ENCODE assay signal across 10 cellular contexts in the genomic region with DNA sequence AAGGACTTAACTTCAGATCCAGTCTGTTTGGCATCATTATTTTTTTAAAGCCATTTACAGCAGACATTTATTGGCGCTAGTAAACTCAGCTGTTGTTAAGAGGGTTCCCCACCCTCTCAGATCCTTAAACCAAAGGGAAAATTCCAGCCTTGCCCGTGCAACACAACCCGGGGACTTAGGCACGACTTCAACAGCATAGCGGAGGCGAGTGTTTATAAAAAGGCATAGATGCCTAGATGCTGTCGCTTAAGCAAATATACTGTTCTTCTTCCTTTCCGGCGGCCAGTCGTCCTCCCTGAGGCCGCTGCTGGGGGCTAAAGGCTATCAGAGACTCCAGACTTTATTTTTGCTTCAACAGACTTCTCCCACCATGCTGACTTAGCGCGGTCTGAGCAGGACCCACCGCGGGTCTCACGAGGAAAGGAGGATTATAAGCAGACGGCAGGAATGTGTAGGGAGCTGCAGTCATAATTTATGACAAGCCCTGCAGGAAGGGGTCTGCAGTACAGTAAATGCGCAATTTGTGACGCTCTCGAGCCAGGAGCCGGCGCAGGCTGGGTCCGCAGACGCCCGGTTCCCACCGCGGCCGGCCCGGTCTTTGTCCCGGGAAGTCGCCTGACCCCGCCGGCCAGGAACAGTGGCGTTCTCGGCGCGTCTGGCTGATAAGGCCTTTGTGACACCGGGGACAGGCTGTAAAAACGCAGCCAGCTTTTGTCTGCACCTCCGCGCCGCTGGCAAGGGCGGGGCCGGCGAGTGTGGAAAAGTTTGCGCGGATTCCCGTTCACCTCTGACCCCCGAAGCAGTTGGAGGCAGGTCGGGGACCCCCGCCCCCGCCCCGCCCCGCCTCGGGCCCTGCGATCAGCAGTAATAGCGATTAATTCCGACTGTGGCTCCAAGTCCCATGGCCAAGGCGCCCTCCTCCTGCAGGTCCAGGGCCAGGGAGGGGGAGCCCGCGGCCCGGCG.
DNase-seq lines count a peak whose midpoint lies in the region; ATAC-seq lines count a peak whose summit lies in the region.
"Had no signal": no experiment of that assay in that cellular context is flagged by ENCODE, and none has a peak within 500 bp of the region (broad histone marks: within the 10 kb centered on the region; RNA-seq: fewer than 3 reads in every experiment).

No MANE protein-coding gene starts in this region.

- peak in 1 of 2 donors; percentile 41 for DNase-seq in left colon
- no peak for DNase-seq in activated CD4-positive, alpha-beta T cell treated with anti-CD3 and anti-CD28 coated beads, Interleukin-2, amount 10 ng/mL, durations not matched to agents 7 days and 5 days
- DNase-seq in effector CD8-positive, alpha-beta T cell (lab: John Stamatoyannopoulos, UW) = no peak
- DNase-seq: naive B cell had no signal

- H3K27me3 ChIP-seq in HUES48 (ENCODE audit: control insufficient read depth, insufficient read depth, low read length) = peaks cover 45% of the 10 kb centered on the region
- peaks cover 0 to 4% of the 10 kb centered on the region in 2 donors for H3K27me3 ChIP-seq in duodenal mucosa (ENCODE audit: control insufficient read depth in 1 of 2, insufficient read depth in 2 of 2, low read length in 2 of 2)
- peaks cover 67% of the 10 kb centered on the region for H3K27me3 ChIP-seq in skeletal muscle satellite cell (ENCODE audit: control insufficient read depth, insufficient read depth, low read length)

- POLR2A ChIA-PET in activated CD4-positive, alpha-beta T cell treated with anti-CD3 and anti-CD28 coated beads, Interleukin-2, amount 10 ng/mL, durations not matched to agents 7 days and 5 days (lab: Charles Lee) = no interaction called here

- peak overlapping the region; percentile 37 for H3K4me2 ChIP-seq in skeletal muscle satellite cell (ENCODE audit: low read length)

- H3K4me3 Mint-ChIP-seq in activated CD4-positive, alpha-beta T cell treated with anti-CD3 and anti-CD28 coated beads, Interleukin-2, amount 10 ng/mL, durations not matched to agents 7 days and 5 days = no peak overlapping the region
- H3K4me3 Mint-ChIP-seq: naive B cell; T-helper 1 cell treated with Interleukin-12 subunit alpha and Interleukin-12 subunit beta and Interleukin-4 antibody, amounts not matched to agents 30 μg/mL and 1 μg/mL, for 36 hours had no signal

- ATAC-seq in left colon (peak; percentile 82), GM21360 (IDR thresholded peaks at IDR 0.05; ENCODE audit: unreplicated experiment) (no peak)
- no peak for ATAC-seq in activated CD4-positive, CD25-positive, alpha-beta regulatory T cell treated with anti-CD3 and anti-CD28 coated beads, Interleukin-2, amount 50 U/mL, for 24 hours

- peaks cover 24% of the 10 kb centered on the region for H3K27me3 Mint-ChIP-seq in activated CD4-positive, alpha-beta T cell treated with anti-CD3 and anti-CD28 coated beads, Interleukin-2, amount 10 ng/mL, durations not matched to agents 7 days and 5 days

- H3K4me3 ChIP-seq in HUES48 (ENCODE audit: low read depth, low read length) (peak overlapping the region; percentile 54), duodenal mucosa (ENCODE audit: low read depth in 1 of 2, low read length in 2 of 2) (peak overlapping the region; percentile 20 to 40), skeletal muscle satellite cell (ENCODE audit: low read length) (no peak overlapping the region)

- no peaks in the 10 kb centered on the region for H3K36me3 Mint-ChIP-seq in activated CD4-positive, alpha-beta T cell treated with anti-CD3 and anti-CD28 coated beads, Interleukin-2, amount 10 ng/mL, durations not matched to agents 7 days and 5 days (ENCODE audit: low read depth)
- H3K36me3 Mint-ChIP-seq: naive B cell had no signal

- H3K27ac Mint-ChIP-seq in activated CD4-positive, alpha-beta T cell treated with anti-CD3 and anti-CD28 coated beads, Interleukin-2, amount 10 ng/mL, durations not matched to agents 7 days and 5 days = no peak overlapping the region
- H3K27ac Mint-ChIP-seq: naive B cell; T-helper 1 cell treated with Interleukin-12 subunit alpha and Interleukin-12 subunit beta and Interleukin-4 antibody, amounts not matched to agents 30 μg/mL and 1 μg/mL, for 36 hours had no signal

- H3K4me1 ChIP-seq in HUES48 (ENCODE audit: control insufficient read depth, insufficient read depth, low read length) (peaks cover 12% of the 10 kb centered on the region; the same call in 1 of the 2 replicates), duodenal mucosa (ENCODE audit: control insufficient read depth in 1 of 2, insufficient read depth in 2 of 2, low read length in 2 of 2) (peaks cover 0 to 9% of the 10 kb centered on the region in 2 donors), skeletal muscle satellite cell (ENCODE audit: control insufficient read depth, insufficient read depth, low read length) (no peaks in the 10 kb centered on the region)

- H3K9me3 ChIP-seq in HUES48 (ENCODE audit: control insufficient read depth, insufficient read depth, low read length) (no peaks in the 10 kb centered on the region), duodenal mucosa (ENCODE audit: control insufficient read depth in 1 of 2, low read length in 2 of 2) (no peaks in the 10 kb centered on the region), skeletal muscle satellite cell (replicated peaks; ENCODE audit: low read length) (no peaks in the 10 kb centered on the region)

- CTCF ChIA-PET in activated CD4-positive, alpha-beta T cell treated with anti-CD3 and anti-CD28 coated beads, Interleukin-2, amount 10 ng/mL, durations not matched to agents 7 days and 5 days (lab: Charles Lee) = no interaction called here

- intact Hi-C loops in left colon (cut with DNase I, micrococcal nuclease) = no loop called here

- H3K27ac ChIP-seq in HUES48 (ENCODE audit: low read depth, low read length) (no peak overlapping the region), duodenal mucosa (ENCODE audit: low read depth, low read length) (no peak overlapping the region)

- H3K36me3 ChIP-seq in HUES48 (ENCODE audit: control insufficient read depth, insufficient read depth, low read length) (no peaks in the 10 kb centered on the region), duodenal mucosa (ENCODE audit: control insufficient read depth in 1 of 2, insufficient read depth in 2 of 2, low read length in 2 of 2) (peaks cover 0 to 4% of the 10 kb centered on the region in 2 donors), skeletal muscle satellite cell (ENCODE audit: insufficient read depth, low read length) (no peaks in the 10 kb centered on the region)

- no peaks in the 10 kb centered on the region for H3K9me3 Mint-ChIP-seq in activated CD4-positive, alpha-beta T cell treated with anti-CD3 and anti-CD28 coated beads, Interleukin-2, amount 10 ng/mL, durations not matched to agents 7 days and 5 days
- H3K9me3 Mint-ChIP-seq: T-helper 1 cell treated with Interleukin-12 subunit alpha and Interleukin-12 subunit beta and Interleukin-4 antibody, amounts not matched to agents 30 μg/mL and 1 μg/mL, for 36 hours had no signal

- H3K9ac ChIP-seq in HUES48 (ENCODE audit: low read depth, low read length) (no peak overlapping the region), duodenal mucosa (ENCODE audit: low read depth in 1 of 2, low read length in 2 of 2) (peak overlapping the region; percentile 18 to 26), skeletal muscle satellite cell (ENCODE audit: low read depth, low read length) (no peak overlapping the region)

- H3K4me1 Mint-ChIP-seq in activated CD4-positive, alpha-beta T cell treated with anti-CD3 and anti-CD28 coated beads, Interleukin-2, amount 10 ng/mL, durations not matched to agents 7 days and 5 days = no peaks in the 10 kb centered on the region

Comparison
In these comparisons a context has a peak if more than half of its experiments do, and no peak if none do; other contexts are left out.
1. H3K9ac ChIP-seq: peak in duodenal mucosa (2 of 2); none in HUES48 (single experiment) and skeletal muscle satellite cell (single experiment).